In the genomic region with DNA sequence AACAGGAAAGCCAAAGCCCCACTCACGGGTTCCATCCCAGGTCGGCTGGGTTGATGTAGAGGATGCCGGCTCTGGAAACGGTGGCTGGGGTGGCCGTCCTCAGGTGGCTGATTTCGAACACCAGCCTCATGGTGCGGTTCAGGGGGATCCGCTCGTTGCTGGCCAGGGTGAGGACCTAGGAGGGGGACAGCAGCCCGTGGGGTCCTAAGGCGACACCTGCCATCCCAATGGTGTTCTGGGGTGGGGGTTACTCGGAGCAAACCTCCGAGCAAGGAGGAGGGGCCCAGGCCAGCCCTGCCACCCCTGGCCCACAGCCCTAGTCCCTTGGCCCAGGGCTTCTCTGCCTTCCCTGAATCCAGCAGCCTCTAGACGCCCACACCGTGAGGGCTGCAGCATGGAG, we compare ENCODE assay signal across 18 cellular contexts.
DNase-seq lines count a peak whose midpoint lies in the region; ATAC-seq and TF ChIP-seq lines count a peak whose summit lies in the region.
"Had no signal": no experiment of that assay in that cellular context is flagged by ENCODE, and none has a peak within 500 bp of the region (broad histone marks: within the 10 kb centered on the region; RNA-seq: fewer than 3 reads in every experiment).

No MANE protein-coding gene starts in this region.

- no peaks in the 10 kb centered on the region for H3K9me3 Mint-ChIP-seq in natural killer cell
- H3K9me3 Mint-ChIP-seq: CD4-positive, alpha-beta memory T cell had no signal

- no peak for TF ChIP-seq CTCF in dorsolateral prefrontal cortex (IDR thresholded peaks at IDR 0.05 in 54 of 56, conservative IDR thresholded peaks at IDR 0.05 in 2 of 56; ENCODE audit: low read depth in 1 of 56, partially characterized antibody in 56 of 56)
- no peak for TF ChIP-seq CTCF in natural killer cell (IDR thresholded peaks at IDR 0.05)

- H3K23ac ChIP-seq in neuronal stem cell (ENCODE audit: low read depth, low read length, poor library complexity) = peak overlapping the region; percentile 32

- H3K9me3 ChIP-seq in KOPT-K1 (ENCODE audit: insufficient read depth, low read length, poor library complexity, severe bottlenecking) = no peaks in the 10 kb centered on the region
- no peaks in the 10 kb centered on the region for H3K9me3 ChIP-seq in neuronal stem cell (replicated peaks in 1 of 2; ENCODE audit: control insufficient read depth in 2 of 2, insufficient read depth in 1 of 2, low read depth in 1 of 2, low read length in 2 of 2)
- H3K9me3 ChIP-seq: Caco-2, HAP-1 had no signal

- H3K27me3 ChIP-seq in dorsolateral prefrontal cortex (no peaks in the 10 kb centered on the region), neuronal stem cell (ENCODE audit: control insufficient read depth in 3 of 3, insufficient read depth in 3 of 3, low read depth in 1 of 3, low read length in 3 of 3) (peaks cover 0 to 55% (median under 1%) of the 10 kb centered on the region in 3 experiments)

- peak overlapping the region; percentile 25 for H3K9ac ChIP-seq in neuronal stem cell (ENCODE audit: low read depth, low read length, poor library complexity)

- no peaks in the 10 kb centered on the region for H3K79me1 ChIP-seq in neuronal stem cell (ENCODE audit: low read depth, low read length)

- no peak overlapping the region for H3K14ac ChIP-seq in neuronal stem cell (ENCODE audit: low read length)

- no peak overlapping the region for H2BK12ac ChIP-seq in neuronal stem cell (ENCODE audit: low read length)

- H4K8ac ChIP-seq in neuronal stem cell (ENCODE audit: low read depth, low read length) = no peak overlapping the region

- ATAC-seq in HG03432 (IDR thresholded peaks at IDR 0.05; ENCODE audit: unreplicated experiment) = no peak
- no peak for ATAC-seq in natural killer cell
- ATAC-seq: GM12878 had no signal

- no peak overlapping the region for H3K4me2 ChIP-seq in neuronal stem cell (ENCODE audit: insufficient read depth, low read length, poor library complexity, severe bottlenecking)

- H3K36me3 Mint-ChIP-seq in natural killer cell = no peaks in the 10 kb centered on the region
- H3K36me3 Mint-ChIP-seq: CD4-positive, alpha-beta memory T cell had no signal

- intact Hi-C loops in dorsolateral prefrontal cortex (cut with DNase I) = loop anchor here in 1 of 2 donors (10.0 kb wide), 1 partner anchor 304 kb away; no protein-coding TSS in a partner anchor
- intact Hi-C loops in natural killer cell (cut with micrococcal nuclease) = no loop called here

- H3K4me1 Mint-ChIP-seq in natural killer cell = no peaks in the 10 kb centered on the region

- whole genome bisulfite sequencing in neuronal stem cell (ENCODE audit: extremely low coverage in 2 of 2, insufficient read length in 2 of 2, insufficient replicate concordance in 1 of 2), 2 donors = no CpG with 5 or more reads among the region's 15 CpGs

- H2BK5ac ChIP-seq in neuronal stem cell (ENCODE audit: low read length) = no peak overlapping the region

- peak overlapping the region; percentile 39 for H3K27ac ChIP-seq in KOPT-K1 (ENCODE audit: low read depth, low read length, poor library complexity, severe bottlenecking)
- H3K27ac ChIP-seq in dorsolateral prefrontal cortex = peak overlapping the region in 43 of 59 donors; percentile 2 to 96 (median 87)
- no peak overlapping the region for H3K27ac ChIP-seq in neuronal stem cell (replicated peaks; ENCODE audit: low read length)
- H3K27ac ChIP-seq in temporal lobe (ENCODE audit: low read depth, low read length) = peak overlapping the region; percentile 73

- H3K4me3 ChIP-seq in dorsolateral prefrontal cortex (no peak overlapping the region), neuronal stem cell (ENCODE audit: low read length in 2 of 2) (no peak overlapping the region)
- H3K4me3 ChIP-seq: GM12878, HAP-1 had no signal

- peaks cover 4 to 6% of the 10 kb centered on the region in 2 donors for H3K4me1 ChIP-seq in neuronal stem cell (ENCODE audit: control insufficient read depth in 2 of 2, insufficient read depth in 1 of 2, low read depth in 1 of 2, low read length in 2 of 2)
- H3K4me1 ChIP-seq: Caco-2, HAP-1 had no signal

- peaks cover 0 to 5% of the 10 kb centered on the region in 2 donors for H3K27me3 Mint-ChIP-seq in natural killer cell (ENCODE audit: low read depth in 2 of 2)
- H3K27me3 Mint-ChIP-seq: CD4-positive, alpha-beta memory T cell had no signal

- H2AFZ ChIP-seq in neuronal stem cell (ENCODE audit: low read length) = no peak overlapping the region

- DNase-seq in dorsolateral prefrontal cortex (no peak), neuronal stem cell (ENCODE audit: low spot score) (no peak), COLO668 (lab: John Stamatoyannopoulos, UW; ENCODE audit: unreplicated experiment) (no peak), amniotic stem cell (lab: John Stamatoyannopoulos, UW) (no peak), natural killer cell (no peak)
- DNase-seq: C1 segment of cervical spinal cord; Caco-2; CD4-positive, alpha-beta memory T cell; DMS 273 treated with DMSO at 0.1 percent for 48 hours; DMS79; EL; GDM1; GOT3 had no signal

- H3K4ac ChIP-seq in neuronal stem cell (ENCODE audit: low read length) = no peak overlapping the region

- no peak overlapping the region for H2AK5ac ChIP-seq in neuronal stem cell (ENCODE audit: low read depth, low read length)

- no peak overlapping the region for H2BK120ac ChIP-seq in neuronal stem cell (ENCODE audit: low read depth, low read length)

- no peak overlapping the region for H2BK15ac ChIP-seq in neuronal stem cell (ENCODE audit: low read length)

- no peak overlapping the region for H3K27ac Mint-ChIP-seq in natural killer cell
- H3K27ac Mint-ChIP-seq: CD4-positive, alpha-beta memory T cell had no signal

- no peak overlapping the region for H3K18ac ChIP-seq in neuronal stem cell (ENCODE audit: low read length)

- H3K4me3 Mint-ChIP-seq in natural killer cell = no peak overlapping the region
- H3K4me3 Mint-ChIP-seq: CD4-positive, alpha-beta memory T cell had no signal

- H4K91ac ChIP-seq in neuronal stem cell (ENCODE audit: low read depth, low read length, poor library complexity) = no peak overlapping the region

- H3K36me3 ChIP-seq in KOPT-K1 (ENCODE audit: insufficient read depth, low read length) = no peaks in the 10 kb centered on the region
- H3K36me3 ChIP-seq in neuronal stem cell (replicated peaks in 1 of 2; ENCODE audit: control insufficient read depth in 2 of 2, insufficient read depth in 2 of 2, low read length in 2 of 2) = no peaks in the 10 kb centered on the region
- H3K36me3 ChIP-seq: HAP-1 had no signal
